Comparison of ENCODE assay signal across 18 cellular contexts in the genomic region with DNA sequence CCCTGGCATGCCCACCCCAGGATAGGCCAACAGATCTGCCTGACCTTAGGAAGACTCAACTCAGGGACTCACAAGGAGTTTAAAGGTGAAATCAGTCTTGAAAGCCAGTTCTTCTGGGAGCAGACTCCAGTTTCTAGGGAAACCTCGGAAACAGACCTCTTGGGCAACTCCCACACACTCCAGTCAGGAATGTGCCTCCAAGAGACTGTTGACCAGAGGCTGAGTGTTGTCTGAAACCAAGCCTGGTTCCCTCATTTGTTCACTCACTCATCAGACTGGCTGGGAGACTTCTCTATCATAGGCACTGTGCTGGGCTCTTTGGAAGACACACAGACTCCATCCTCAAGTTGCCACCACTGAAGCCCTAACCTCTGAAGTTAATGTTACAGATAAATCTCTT. TPM values are rescaled to one million over a fixed set of nuclear protein-coding genes. Genes with fewer than 3 reads are reported as not detected.
A peak's percentile ranks its signal among the peaks of the same experiment; 100 is the strongest.
DNase-seq lines count a peak whose midpoint lies in the region; ATAC-seq and TF ChIP-seq lines count a peak whose summit lies in the region.
"Had no signal": no experiment of that assay in that cellular context is flagged by ENCODE, and none has a peak within 500 bp of the region (broad histone marks: within the 10 kb centered on the region; RNA-seq: fewer than 3 reads in every experiment).

No MANE protein-coding gene starts in this region.

- H3K27me3 Mint-ChIP-seq in stimulated activated naive B cell treated with anti-CD40 and anti-IgM and Interleukin-4, amounts not matched to agents 10 μg/mL and 1 μg/mL and 100 μg/mL, for 72 hours, result peaks cover 5 to 16% of the 10 kb centered on the region in 2 donors

- H3K4me1 ChIP-seq in cardiac muscle cell (ENCODE audit: low read depth), result peaks cover 20% of the 10 kb centered on the region
- no peaks in the 10 kb centered on the region for H3K4me1 ChIP-seq in uterus

- peaks cover 0 to 14% of the 10 kb centered on the region in 2 donors for H3K4me1 Mint-ChIP-seq in stimulated activated naive B cell treated with anti-CD40 and anti-IgM and Interleukin-4, amounts not matched to agents 10 μg/mL and 1 μg/mL and 100 μg/mL, for 72 hours

- peaks cover 0 to 7% of the 10 kb centered on the region in 2 donors for H3K36me3 Mint-ChIP-seq in stimulated activated naive B cell treated with anti-CD40 and anti-IgM and Interleukin-4, amounts not matched to agents 10 μg/mL and 1 μg/mL and 100 μg/mL, for 72 hours
- H3K36me3 Mint-ChIP-seq: mesothelial cell of epicardium had no signal

- DNase-seq in cardiac muscle cell (ENCODE audit: low read depth in 1 of 2, low spot score in 1 of 2) (peak; percentile 7 to 93), Right ventricle myocardium inferior (ENCODE audit: missing footprints) (no peak), astrocyte of the hippocampus (ENCODE audit: low read depth, low spot score) (peak; percentile 4), kidney glomerular epithelial cell (lab: John Stamatoyannopoulos, UW) (peak; percentile 35), uterus (no peak), T1000 (lab: John Stamatoyannopoulos, UW) (no peak)
- no peak for DNase-seq in stimulated activated naive B cell treated with anti-CD40 and anti-IgM and Interleukin-4, amounts not matched to agents 10 μg/mL and 1 μg/mL and 100 μg/mL, for 72 hours
- DNase-seq: activated CD4-positive, alpha-beta T cell treated with anti-CD3 and anti-CD28 coated beads for 1 hour; NCI-H748 treated with DMSO at 0.1 percent for 48 hours; nucleus accumbens; T-helper 1 cell had no signal

- no peak overlapping the region for H3K27ac ChIP-seq in cardiac muscle cell
- no peak overlapping the region for H3K27ac ChIP-seq in uterus

- H3K27me3 ChIP-seq in cardiac muscle cell (no peaks in the 10 kb centered on the region), uterus (no peaks in the 10 kb centered on the region)

- H3K4me3 Mint-ChIP-seq in stimulated activated naive B cell treated with anti-CD40 and anti-IgM and Interleukin-4, amounts not matched to agents 10 μg/mL and 1 μg/mL and 100 μg/mL, for 72 hours, result no peak overlapping the region
- H3K4me3 Mint-ChIP-seq: mesothelial cell of epicardium had no signal

- no peak for ATAC-seq in Right ventricle myocardium inferior
- ATAC-seq in GM21381 (IDR thresholded peaks at IDR 0.05; ENCODE audit: unreplicated experiment), result no peak
- no peak for ATAC-seq in stimulated activated naive B cell treated with anti-CD40 and anti-IgM and Interleukin-4, amounts not matched to agents 10 μg/mL and 1 μg/mL and 100 μg/mL, for 72 hours (replicated peaks)
- ATAC-seq: activated naive CD4-positive, alpha-beta T cell treated with anti-CD3 and anti-CD28 coated beads, Interleukin-2, amount 50 U/mL, for 72 hours; K562 had no signal

- H3K27ac Mint-ChIP-seq in stimulated activated naive B cell treated with anti-CD40 and anti-IgM and Interleukin-4, amounts not matched to agents 10 μg/mL and 1 μg/mL and 100 μg/mL, for 72 hours, result no peak overlapping the region
- H3K27ac Mint-ChIP-seq: activated naive CD4-positive, alpha-beta T cell treated with anti-CD3 and anti-CD28 coated beads, Interleukin-2, amount 50 U/mL, for 72 hours; mesothelial cell of epicardium had no signal

- intact Hi-C loops in Right ventricle myocardium inferior (cut with DNase I), result no loop called here
- intact Hi-C loops in uterus (cut with DNase I; ENCODE audit: low total_unique reads), result no loop called here

- H3K9me3 ChIP-seq in cardiac muscle cell (ENCODE audit: low read depth) (no peaks in the 10 kb centered on the region), uterus (no peaks in the 10 kb centered on the region)

- peaks cover 4 to 7% of the 10 kb centered on the region in 2 donors for H3K9me3 Mint-ChIP-seq in stimulated activated naive B cell treated with anti-CD40 and anti-IgM and Interleukin-4, amounts not matched to agents 10 μg/mL and 1 μg/mL and 100 μg/mL, for 72 hours
- H3K9me3 Mint-ChIP-seq: mesothelial cell of epicardium had no signal

- H3K36me3 ChIP-seq in cardiac muscle cell, result no peaks in the 10 kb centered on the region
- no peaks in the 10 kb centered on the region for H3K36me3 ChIP-seq in uterus

- TF ChIP-seq POLR2A in uterus (IDR thresholded peaks at IDR 0.05), result no peak

- TF ChIP-seq CTCF in cardiac muscle cell (IDR thresholded peaks at IDR 0.05; ENCODE audit: low read depth, low read length) (no peak), uterus (IDR thresholded peaks at IDR 0.05) (no peak)

- H3K4me3 ChIP-seq in cardiac muscle cell, result no peak overlapping the region
- H3K4me3 ChIP-seq in uterus, result no peak overlapping the region
- H3K4me3 ChIP-seq: K562 had no signal

RNA-seq across cellular contexts. Expression of a gene that starts 1.8 kb away (rescaled TPM):
- not detected in 2 replicates for total RNA-seq in cardiac muscle cell
- polyA plus RNA-seq in cardiac muscle cell, result not detected in 2 replicates
- 1.2 TPM for total RNA-seq in Right ventricle myocardium inferior
- total RNA-seq in uterus, result 10 to 100 TPM in 1 of 4 donors, 1 to 10 TPM in 1, under 1 TPM in 2; 0.26 to 30.6 (median 1.1) TPM
- total RNA-seq: K562, mesothelial cell of epicardium had no signal
- polyA plus RNA-seq: K562 had no signal

RNA-seq across cellular contexts. Expression of a gene that starts 50.7 kb away (rescaled TPM):
- not detected in 2 replicates for total RNA-seq in cardiac muscle cell
- not detected in 2 replicates for polyA plus RNA-seq in cardiac muscle cell
- total RNA-seq in Right ventricle myocardium inferior, result not detected
- not detected for total RNA-seq in uterus
- total RNA-seq: activated naive CD4-positive, alpha-beta T cell treated with anti-CD3 and anti-CD28 coated beads, Interleukin-2, amount 50 U/mL, for 72 hours; chondrocyte; K562; mesothelial cell of epicardium; subcutaneous adipose tissue had no signal
- polyA plus RNA-seq: esophagus, K562 had no signal

RNA-seq across cellular contexts. Expression of a gene that starts 56.6 kb away (rescaled TPM):
- total RNA-seq in cardiac muscle cell (not detected in 2 replicates), Right ventricle myocardium inferior (not detected), uterus (not detected)
- not detected in 2 replicates for polyA plus RNA-seq in cardiac muscle cell
- total RNA-seq: activated naive CD4-positive, alpha-beta T cell treated with anti-CD3 and anti-CD28 coated beads, Interleukin-2, amount 50 U/mL, for 72 hours; chondrocyte; K562; mesothelial cell of epicardium; subcutaneous adipose tissue had no signal
- polyA plus RNA-seq: esophagus, K562 had no signal

Comparison
In these comparisons a context has a peak if more than half of its experiments do, and no peak if none do; other contexts are left out.
1. DNase-seq: peak in cardiac muscle cell (2 of 2), astrocyte of the hippocampus (single experiment) and kidney glomerular epithelial cell (single experiment); none in Right ventricle myocardium inferior (single experiment), uterus (0 of 2), stimulated activated naive B cell treated with anti-CD40 and anti-IgM and Interleukin-4, amounts not matched to agents 10 μg/mL and 1 μg/mL and 100 μg/mL, for 72 hours (single experiment) and T1000 (single experiment).